ENCODE assay signal across 9 cellular contexts in genomic region chr17:63881935-63882601, GRCh38. TPM values are rescaled to one million over a fixed set of nuclear protein-coding genes. Genes with fewer than 3 reads are reported as not detected.
DNase-seq lines count a peak whose midpoint lies in the region; ATAC-seq and TF ChIP-seq lines count a peak whose summit lies in the region.
"Had no signal": no experiment of that assay in that cellular context is flagged by ENCODE, and none has a peak within 500 bp of the region (broad histone marks: within the 10 kb centered on the region; RNA-seq: fewer than 3 reads in every experiment).

Gene GH2, minus strand, starts transcription at chr17:63881944. Its CDS starts 143 bp downstream, at chr17:63881801.

- H3K27ac Mint-ChIP-seq in CD4-positive, CD25-positive, alpha-beta regulatory T cell: peak within 1 kb of the TSS in 1 of 3 donors; percentile 76

- CTCF ChIA-PET in HEK293 (lab: Yijun Ruan, JAX): interaction anchor here (0.7 to 2.9 kb wide), 6 partner anchors 12 to 33 kb away, joined by 3 to 10 read pairs (median 6); no protein-coding TSS in a partner anchor

- no peaks in the 10 kb centered on the region for H3K9me3 Mint-ChIP-seq in CD4-positive, CD25-positive, alpha-beta regulatory T cell
- H3K9me3 Mint-ChIP-seq: IgD-negative memory B cell had no signal

- no peak within 1 kb of the TSS for H3K4me3 ChIP-seq in CD4-positive, CD25-positive, alpha-beta regulatory T cell (ENCODE audit: low read depth, low read length)
- H3K4me3 ChIP-seq in HEK293 (ENCODE audit: low read depth, low read length) (no peak within 1 kb of the TSS), right atrium auricular region (no peak within 1 kb of the TSS)

- DNase-seq in CD4-positive, CD25-positive, alpha-beta regulatory T cell: peak; percentile 44 to 55 (median 51)
- peak; percentile 42 for DNase-seq in SKM-1 (lab: John Stamatoyannopoulos, UW; ENCODE audit: unreplicated experiment)
- peak; percentile 66 for DNase-seq in activated naive CD4-positive, alpha-beta T cell treated with anti-CD3 and anti-CD28 coated beads, Interleukin-2, amount 50 U/mL, for 16 hours
- peak; percentile 60 for DNase-seq in right atrium auricular region (ENCODE audit: low spot score)
- DNase-seq in stimulated activated CD4-positive, alpha-beta T cell treated with anti-CD3 and anti-CD28 coated beads, Interleukin-15, amount 100 ng/mL, for 1 hour (ENCODE audit: low read depth in 1 of 2, low spot score in 1 of 2): peak; percentile 26 to 32
- DNase-seq in middle frontal gyrus (ENCODE audit: extremely low spot score, low spot score): no peak

- ATAC-seq in CD4-positive, CD25-positive, alpha-beta regulatory T cell (ENCODE audit: low read depth in 2 of 2): peak; percentile 83 to 88
- ATAC-seq in HG03442 (IDR thresholded peaks at IDR 0.05; ENCODE audit: unreplicated experiment): no peak

- H3K4me1 ChIP-seq in CD4-positive, CD25-positive, alpha-beta regulatory T cell (ENCODE audit: control insufficient read depth, insufficient read depth, low read length, poor library complexity, severe bottlenecking): no peaks in the 10 kb centered on the region
- H3K4me1 ChIP-seq in HEK293 (ENCODE audit: control insufficient read depth, insufficient read depth, low read length) (no peaks in the 10 kb centered on the region), right atrium auricular region (no peaks in the 10 kb centered on the region)

- H3K27me3 Mint-ChIP-seq in CD4-positive, CD25-positive, alpha-beta regulatory T cell: peaks cover 18% of the 10 kb centered on the region
- H3K27me3 Mint-ChIP-seq: IgD-negative memory B cell had no signal

- no peaks in the 10 kb centered on the region for H3K9me3 ChIP-seq in CD4-positive, CD25-positive, alpha-beta regulatory T cell (ENCODE audit: control insufficient read depth in 2 of 2, low read length in 2 of 2)
- H3K9me3 ChIP-seq in HEK293 (ENCODE audit: control insufficient read depth, insufficient read depth, low read depth, low read length) (no peaks in the 10 kb centered on the region), right atrium auricular region (no peaks in the 10 kb centered on the region)

- H3K4me1 Mint-ChIP-seq in CD4-positive, CD25-positive, alpha-beta regulatory T cell: peaks cover 0 to 4% (median 0%) of the 10 kb centered on the region in 4 donors

- POLR2A ChIA-PET in HEK293 (lab: Yijun Ruan, JAX): no interaction called here

- TF ChIP-seq CTCF in HEK293 (tag by site-specific recombination; IDR thresholded peaks at IDR 0.05) (no peak), right atrium auricular region (IDR thresholded peaks at IDR 0.05) (peak; percentile 49 to 64)

- no peaks in the 10 kb centered on the region for H3K27me3 ChIP-seq in CD4-positive, CD25-positive, alpha-beta regulatory T cell (ENCODE audit: control insufficient read depth, insufficient read depth, low read length)
- H3K27me3 ChIP-seq in right atrium auricular region: no peaks in the 10 kb centered on the region

- H3K4me3 Mint-ChIP-seq in CD4-positive, CD25-positive, alpha-beta regulatory T cell: no peak within 1 kb of the TSS

- no peaks in the 10 kb centered on the region for H3K36me3 Mint-ChIP-seq in CD4-positive, CD25-positive, alpha-beta regulatory T cell
- H3K36me3 Mint-ChIP-seq: IgD-negative memory B cell had no signal

- no peaks in the 10 kb centered on the region for H3K36me3 ChIP-seq in CD4-positive, CD25-positive, alpha-beta regulatory T cell (ENCODE audit: control insufficient read depth, insufficient read depth, low read length)
- H3K36me3 ChIP-seq in HEK293 (ENCODE audit: control insufficient read depth in 2 of 2, insufficient read depth in 1 of 2, low read length in 2 of 2) (no peaks in the 10 kb centered on the region), right atrium auricular region (no peaks in the 10 kb centered on the region)

- H3K27ac ChIP-seq in CD4-positive, CD25-positive, alpha-beta regulatory T cell (ENCODE audit: insufficient read depth, low read length, poor library complexity, severe bottlenecking): no peak within 1 kb of the TSS
- no peak within 1 kb of the TSS for H3K27ac ChIP-seq in HEK293 (ENCODE audit: extremely low read depth, low read depth, low read length)
- H3K27ac ChIP-seq in right atrium auricular region: no peak within 1 kb of the TSS

TF ChIP-seq in HEK293, 187 proteins besides CTCF, POLR2A, EP300 and RAD21:
- TF ChIP-seq ZBTB20 (tag by site-specific recombination; IDR thresholded peaks at IDR 0.05): no peak
- no peak for TF ChIP-seq GLI4 (tag by site-specific recombination; IDR thresholded peaks at IDR 0.05)
- 0 out of 2 replicates have a peak, but pooled peaks have one; percentile 25 for TF ChIP-seq EGR2 (tag by site-specific recombination; IDR thresholded peaks at IDR 0.05; ENCODE audit: low read depth)
- TF ChIP-seq ZFHX2 (tag by site-specific recombination; conservative IDR thresholded peaks at IDR 0.05): peak; percentile 30
- no peak for TF ChIP-seq ZBTB21 (tag by site-specific recombination; IDR thresholded peaks at IDR 0.05)
- TF ChIP-seq ZNF404 (tag by site-specific recombination; IDR thresholded peaks at IDR 0.05): no peak
TF ChIP-seq in HEK293: peak in this region for 2.

RNA-seq across cellular contexts. Expression of gene GH2, which starts in this region (rescaled TPM):
- total RNA-seq in CD4-positive, CD25-positive, alpha-beta regulatory T cell: not detected
- polyA plus RNA-seq in CD4-positive, CD25-positive, alpha-beta regulatory T cell: not detected
- not detected for total RNA-seq in right atrium auricular region
- polyA plus RNA-seq: IgD-negative memory B cell had no signal

Comparison
In these comparisons a context has a peak if more than half of its experiments do, and no peak if none do; other contexts are left out.
1. Peak in DNase-seq and ATAC-seq in CD4-positive, CD25-positive, alpha-beta regulatory T cell; RNA of the gene not detected or under 1 TPM.
2. Peak in DNase-seq in right atrium auricular region; RNA of the gene not detected or under 1 TPM.